26 cellular contexts compared by ENCODE assay signal in the genomic region with DNA sequence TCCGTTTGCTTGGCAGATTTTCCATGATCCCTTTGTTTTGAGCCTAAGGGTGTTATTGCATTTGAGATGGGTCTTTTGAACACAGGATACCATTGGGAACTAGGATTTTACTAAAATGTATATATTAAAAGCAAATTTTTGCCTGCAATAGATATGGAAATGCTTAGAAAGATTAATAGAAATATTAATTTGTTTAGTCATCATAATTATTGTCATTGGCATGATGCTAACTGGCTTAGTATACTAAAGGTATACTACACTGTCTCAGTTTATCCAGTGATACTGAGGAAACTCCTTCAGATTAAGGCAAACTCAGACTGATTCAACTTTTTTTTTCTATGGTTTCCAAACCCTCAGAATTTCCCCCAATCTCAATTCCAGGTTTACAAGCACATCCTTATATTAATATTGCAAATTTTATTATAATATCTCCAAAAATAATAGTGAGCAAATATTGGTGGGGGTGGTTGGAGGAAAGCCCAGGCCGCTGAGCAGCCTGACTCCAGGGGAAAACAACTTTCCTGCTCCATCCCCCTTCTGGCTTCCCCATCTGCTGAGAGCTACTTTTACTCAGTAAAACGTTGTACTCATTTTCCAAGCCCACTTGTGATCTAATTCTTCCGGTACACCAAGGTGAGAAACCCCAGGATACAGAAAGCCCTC.
"Had no signal": no experiment of that assay in that cellular context is flagged by ENCODE, and none has a peak within 500 bp of the region (broad histone marks: within the 10 kb centered on the region; RNA-seq: fewer than 3 reads in every experiment).

No MANE protein-coding gene starts in this region.

- H3K9me3 Mint-ChIP-seq: nephron progenitor cell, type B pancreatic cell had no signal

- H3K27me3 Mint-ChIP-seq: naive B cell; progenitor cell of endocrine pancreas; stimulated activated naive CD8-positive, alpha-beta T cell treated with anti-CD3 and anti-CD28 coated beads, Interleukin-15, Interleukin-2, amounts not matched to agents 100 ng/mL and 50 ng/mL, for 24 hours; type B pancreatic cell had no signal

- H3K4me1 ChIP-seq: left ventricle myocardium inferior, right atrium auricular region, suprapubic skin, tibial artery, uterus had no signal

- ATAC-seq: natural killer cell; sciatic nerve; stimulated activated effector memory CD8-positive, alpha-beta T cell treated with anti-CD3 and anti-CD28 coated beads, Interleukin-12 subunit alpha, Interleukin-12 subunit beta, amount 100 ng/mL, for 72 hours had no signal

- H3K4me3 ChIP-seq: left ventricle myocardium inferior, lung, ovary, right atrium auricular region, skin epidermis, suprapubic skin, thoracic aorta, tibial artery, uterus had no signal

- H3K4me3 Mint-ChIP-seq: immature natural killer cell; mesothelial cell of epicardium; natural killer cell; nephron progenitor cell; stimulated activated effector memory CD8-positive, alpha-beta T cell treated with anti-CD3 and anti-CD28 coated beads, Interleukin-12 subunit alpha, Interleukin-12 subunit beta, amount 100 ng/mL, for 72 hours; stimulated activated naive CD8-positive, alpha-beta T cell treated with anti-CD3 and anti-CD28 coated beads, Interleukin-15, Interleukin-2, amounts not matched to agents 100 ng/mL and 50 ng/mL, for 24 hours; type B pancreatic cell had no signal

- H3K27ac Mint-ChIP-seq: immature natural killer cell; mesothelial cell of epicardium; naive B cell; natural killer cell; nephron progenitor cell; progenitor cell of endocrine pancreas; stimulated activated effector memory CD8-positive, alpha-beta T cell treated with anti-CD3 and anti-CD28 coated beads, Interleukin-12 subunit alpha, Interleukin-12 subunit beta, amount 100 ng/mL, for 72 hours; stimulated activated naive CD8-positive, alpha-beta T cell treated with anti-CD3 and anti-CD28 coated beads, Interleukin-15, Interleukin-2, amounts not matched to agents 100 ng/mL and 50 ng/mL, for 24 hours; type B pancreatic cell had no signal

- H3K27ac ChIP-seq: left ventricle myocardium inferior, ovary, right atrium auricular region, skin epidermis, suprapubic skin, thoracic aorta, tibial artery, uterus had no signal

- H3K27me3 ChIP-seq: ovary, right atrium auricular region, suprapubic skin, tibial artery, uterus had no signal

- H3K4me1 Mint-ChIP-seq: immature natural killer cell; naive B cell; natural killer cell; nephron progenitor cell; stimulated activated effector memory CD8-positive, alpha-beta T cell treated with anti-CD3 and anti-CD28 coated beads, Interleukin-12 subunit alpha, Interleukin-12 subunit beta, amount 100 ng/mL, for 72 hours had no signal

- H3K36me3 ChIP-seq: left ventricle myocardium inferior, ovary, right atrium auricular region, suprapubic skin, thoracic aorta, tibial artery, uterus had no signal

- DNase-seq: hippocampal formation; immature natural killer cell; left ventricle myocardium inferior; naive B cell; natural killer cell; nephron progenitor cell; ovary; stimulated activated CD4-positive, alpha-beta T cell treated with anti-CD3 and anti-CD28 coated beads, Interleukin-12 subunit alpha, Interleukin-12 subunit beta, amount 100 ng/mL, for 4 hours; stimulated activated CD4-positive, alpha-beta T cell treated with anti-CD3 and anti-CD28 coated beads, Interleukin-15, amount 100 ng/mL, for 24 hours; stimulated activated CD4-positive, alpha-beta T cell treated with anti-CD3 and anti-CD28 coated beads, Interleukin-2, amount 100 ng/mL, for 24 hours; stimulated activated CD4-positive, alpha-beta T cell treated with anti-CD3 and anti-CD28 coated beads, Interleukin-4, amount 100 ng/mL, for 1 hour; stimulated activated naive CD4-positive, alpha-beta T cell; tibial artery; uterus had no signal

- H3K9me3 ChIP-seq: left ventricle myocardium inferior, ovary, right atrium auricular region, suprapubic skin, thoracic aorta, uterus had no signal

- FAIRE-seq: islet of Langerhans had no signal

- H3K36me3 Mint-ChIP-seq: immature natural killer cell; naive B cell; natural killer cell; stimulated activated effector memory CD8-positive, alpha-beta T cell treated with anti-CD3 and anti-CD28 coated beads, Interleukin-12 subunit alpha, Interleukin-12 subunit beta, amount 100 ng/mL, for 72 hours; type B pancreatic cell had no signal
